ENCODE assay signal across 8 cellular contexts in the genomic region with DNA sequence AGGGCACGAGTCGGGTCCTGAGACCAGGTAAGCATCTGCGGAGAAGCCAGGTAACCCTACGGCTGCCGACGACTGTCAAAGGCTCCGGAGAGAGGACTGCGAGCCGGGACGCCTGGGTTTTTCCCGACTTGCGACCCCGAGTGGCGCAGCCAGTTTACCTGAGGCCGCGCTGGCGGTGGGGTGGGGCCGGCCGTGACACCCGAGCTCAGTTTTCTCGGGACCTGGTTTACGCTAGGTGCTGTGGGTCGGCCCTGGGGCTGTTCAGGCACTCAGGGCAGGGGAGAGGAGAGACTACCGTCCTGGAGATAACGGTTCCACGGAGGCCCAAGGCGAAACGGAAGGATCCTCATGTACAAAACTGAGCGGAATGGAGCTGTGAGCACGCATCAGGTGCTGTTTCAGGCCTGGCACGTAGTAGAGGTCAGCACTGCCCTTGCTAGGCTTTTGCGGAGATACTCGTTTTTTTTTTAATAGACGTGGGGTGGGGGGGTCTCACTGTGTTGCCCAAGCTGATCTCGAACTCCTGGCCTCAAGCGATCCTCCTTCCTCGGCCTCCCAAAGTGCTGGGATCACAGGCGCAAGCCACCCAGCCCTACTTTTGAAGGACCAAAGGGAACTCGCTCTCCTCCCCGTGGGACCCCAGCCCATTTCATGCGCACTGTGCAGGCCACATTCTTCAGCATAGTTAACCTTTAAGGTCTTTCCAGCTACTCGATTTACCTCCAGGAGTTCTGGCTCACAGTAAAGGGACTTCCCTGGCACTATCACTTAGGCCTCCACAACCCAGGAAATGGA. TPM values are rescaled to one million over a fixed set of nuclear protein-coding genes. Genes with fewer than 3 reads are reported as not detected.
A peak's percentile ranks its signal among the peaks of the same experiment; 100 is the strongest.
DNase-seq lines count a peak whose midpoint lies in the region; ATAC-seq and TF ChIP-seq lines count a peak whose summit lies in the region.

No MANE protein-coding gene starts in this region.

- ATAC-seq in HG02970 (IDR thresholded peaks at IDR 0.05; ENCODE audit: low FRiP score, unreplicated experiment) = no peak

- TF ChIP-seq CTCF in coronary artery (IDR thresholded peaks at IDR 0.05) = no peak

- peaks cover 3 to 28% of the 10 kb centered on the region in 2 donors for H3K4me1 ChIP-seq in muscle layer of duodenum (ENCODE audit: control insufficient read depth in 1 of 2, insufficient read depth in 2 of 2, low read length in 2 of 2)

- no peaks in the 10 kb centered on the region for H3K9me3 ChIP-seq in muscle layer of duodenum (ENCODE audit: control insufficient read depth in 1 of 2, low read length in 2 of 2)

- peak overlapping the region; percentile 85 for H3K4me3 ChIP-seq in GM08714 (ENCODE audit: low read length)
- peak overlapping the region; percentile 81 for H3K4me3 ChIP-seq in H7 (ENCODE audit: insufficient read depth, low read depth, low read length)
- H3K4me3 ChIP-seq in coronary artery = peak overlapping the region; percentile 93
- H3K4me3 ChIP-seq in muscle layer of duodenum (ENCODE audit: low read depth in 1 of 2, low read length in 2 of 2) = peak overlapping the region; percentile 79 to 98

- H3K27me3 ChIP-seq in H7 (ENCODE audit: control insufficient read depth, insufficient read depth, low read length) (no peaks in the 10 kb centered on the region), muscle layer of duodenum (ENCODE audit: low read depth, low read length) (no peaks in the 10 kb centered on the region)

- H3K36me3 ChIP-seq in H7 (replicated peaks; ENCODE audit: control insufficient read depth, insufficient read depth, low read length) = no peaks in the 10 kb centered on the region; the same call in 1 of the 2 replicates
- H3K36me3 ChIP-seq in muscle layer of duodenum (ENCODE audit: control insufficient read depth in 1 of 2, insufficient read depth in 2 of 2, low read length in 2 of 2) = peaks cover 0 to 3% of the 10 kb centered on the region in 2 donors

- no peak for DNase-seq in H7
- DNase-seq in NCI-H69 (lab: John Stamatoyannopoulos, UW) = peak; percentile 50
- DNase-seq in coronary artery (ENCODE audit: low spot score) = no peak
- no peak for DNase-seq in retina
- no peak for DNase-seq in NK-92 (lab: John Stamatoyannopoulos, UW; ENCODE audit: unreplicated experiment)

- H3K27ac ChIP-seq in coronary artery (peak overlapping the region; percentile 81 to 93), muscle layer of duodenum (ENCODE audit: low read length) (peak overlapping the region; percentile 89)

RNA-seq across cellular contexts. Expression of gene MTRFR, which starts 0.5 kb away (rescaled TPM):
- total RNA-seq in H7 (2014; rRNA removed; shearing (Covaris generic)) = 14.1 and 20.8 TPM in 2 replicates

RNA-seq across cellular contexts. Expression of gene MPHOSPH9, which starts 0.8 kb away (rescaled TPM):
- 54.5 and 91.7 TPM in 2 replicates for total RNA-seq in H7 (2014; rRNA removed; shearing (Covaris generic))

RNA-seq across cellular contexts. Expression of gene CDK2AP1, which starts 38.0 kb away (rescaled TPM):
- 167 and 217 TPM in 2 replicates for total RNA-seq in H7 (2014; rRNA removed; shearing (Covaris generic))
